In genomic region chr12:31929140-31929526, GRCh38 we compare ENCODE assay signal across 16 cellular contexts. TPM values are rescaled to one million over a fixed set of nuclear protein-coding genes. Genes with fewer than 3 reads are reported as not detected.
A peak's percentile ranks its signal among the peaks of the same experiment; 100 is the strongest.
DNase-seq lines count a peak whose midpoint lies in the region; ATAC-seq and TF ChIP-seq lines count a peak whose summit lies in the region.
"Had no signal": no experiment of that assay in that cellular context is flagged by ENCODE, and none has a peak within 500 bp of the region (broad histone marks: within the 10 kb centered on the region; RNA-seq: fewer than 3 reads in every experiment).

No MANE protein-coding gene starts in this region.

- peak overlapping the region; percentile 95 for H3K27ac Mint-ChIP-seq in activated T-cell treated with anti-CD3 and anti-CD28 coated beads, Interleukin-2, amount 50 U/mL, for 24 hours
- no peak overlapping the region for H3K27ac Mint-ChIP-seq in H9
- no peak overlapping the region for H3K27ac Mint-ChIP-seq in glutamatergic neuron (ENCODE audit: unreplicated experiment)

- H3K27ac ChIP-seq in H9 (ENCODE audit: insufficient read length, low read depth, low read length), result no peak overlapping the region
- H3K27ac ChIP-seq: foreskin keratinocyte, prostate gland, SJCRH30, thyroid gland had no signal

- no peak overlapping the region for H2BK15ac ChIP-seq in H9 (ENCODE audit: low read depth, low read length)

- H3K4me1 ChIP-seq in H9 (ENCODE audit: insufficient read depth, low read length), result peaks cover 3% of the 10 kb centered on the region; the same call in 1 of the 2 replicates
- H3K4me1 ChIP-seq: prostate gland, SJCRH30, thyroid gland had no signal

- H3K18ac ChIP-seq in H9 (ENCODE audit: insufficient read length, low read depth, low read length), result no peak overlapping the region

- H3K27me3 Mint-ChIP-seq in activated T-cell treated with anti-CD3 and anti-CD28 coated beads, Interleukin-2, amount 50 U/mL, for 24 hours, result no peaks in the 10 kb centered on the region
- H3K27me3 Mint-ChIP-seq in H9 (ENCODE audit: low read depth) (no peaks in the 10 kb centered on the region), glutamatergic neuron (ENCODE audit: unreplicated experiment) (no peaks in the 10 kb centered on the region)

- H3K23me2 ChIP-seq in H9 (ENCODE audit: insufficient read length, low read depth, low read length, poor library complexity, severe bottlenecking), result no peaks in the 10 kb centered on the region

- peak overlapping the region; percentile 35; the same call in 1 of the 2 replicates for H3K4me3 ChIP-seq in GM12865 (ENCODE audit: low read depth, low read length)
- H3K4me3 ChIP-seq: prostate gland, SJCRH30, thyroid gland had no signal

- no peak overlapping the region for H2BK120ac ChIP-seq in H9 (ENCODE audit: low read depth, low read length, poor library complexity, severe bottlenecking)

- H3K4me1 Mint-ChIP-seq in activated T-cell treated with anti-CD3 and anti-CD28 coated beads, Interleukin-2, amount 50 U/mL, for 24 hours (ENCODE audit: low read depth), result peaks cover 47% of the 10 kb centered on the region
- H3K4me1 Mint-ChIP-seq in H9, result peaks cover 4 to 16% of the 10 kb centered on the region in 2 experiments
- H3K4me1 Mint-ChIP-seq in glutamatergic neuron (ENCODE audit: low read depth, unreplicated experiment), result no peaks in the 10 kb centered on the region

- no peak overlapping the region for H4K8ac ChIP-seq in H9 (replicated peaks; ENCODE audit: insufficient read length, low read depth, low read length)

- no peak overlapping the region for H3K56ac ChIP-seq in H9 (ENCODE audit: insufficient read length, low read depth, low read length)

- H3K27me3 ChIP-seq in H9 (ENCODE audit: insufficient read depth, low read length), result no peaks in the 10 kb centered on the region
- H3K27me3 ChIP-seq: foreskin keratinocyte, SJCRH30, thyroid gland had no signal

- no peak overlapping the region for H2AFZ ChIP-seq in H9 (ENCODE audit: low read length)

- H4K20me1 ChIP-seq in H9 (ENCODE audit: control insufficient read depth, insufficient read depth, insufficient read length), result no peaks in the 10 kb centered on the region

- no peak for TF ChIP-seq CTCF in GM12865 (IDR thresholded peaks at IDR 0.05; ENCODE audit: insufficient read depth, low read depth, low read length, missing control alignments)
- no peak for TF ChIP-seq CTCF in H9 (conservative IDR thresholded peaks at IDR 0.05)
- no peak for TF ChIP-seq CTCF in glutamatergic neuron (IDR thresholded peaks at IDR 0.05; ENCODE audit: partially characterized antibody, unreplicated experiment)

- H2BK20ac ChIP-seq in H9 (ENCODE audit: low read depth, low read length, poor library complexity, severe bottlenecking), result no peak overlapping the region

- no peak overlapping the region for H3K4me2 ChIP-seq in H9 (ENCODE audit: insufficient read depth, insufficient read length, low read length)

- peak; percentile 32 for DNase-seq in GM12865 (ENCODE audit: low read depth)
- DNase-seq in activated T-cell treated with anti-CD3 and anti-CD28 coated beads, Interleukin-2, amount 50 U/mL, for 24 hours, result no peak
- DNase-seq in stimulated activated CD4-positive, alpha-beta T cell treated with anti-CD3 and anti-CD28 coated beads, Interleukin-12 subunit alpha, Interleukin-12 subunit beta, amount 100 ng/mL, for 4 hours, result peak; percentile 15
- no peak for DNase-seq in NCI-H1105 treated with DMSO at 0.1 percent for 48 hours (lab: John Stamatoyannopoulos, UW)
- DNase-seq in AG08395 (ENCODE audit: low spot score), result no peak
- DNase-seq in H9, result no peak
- no peak for DNase-seq in glutamatergic neuron
- DNase-seq: effector CD8-positive, alpha-beta T cell; foreskin keratinocyte; KG1; NCI-H1694 treated with DMSO at 0.1 percent for 48 hours; NCI-H774; SJCRH30; thyroid gland had no signal

- H2AK5ac ChIP-seq in H9 (ENCODE audit: insufficient read length, low read length), result no peak overlapping the region

- H3K36me3 Mint-ChIP-seq in activated T-cell treated with anti-CD3 and anti-CD28 coated beads, Interleukin-2, amount 50 U/mL, for 24 hours (ENCODE audit: low read depth), result peaks cover 19% of the 10 kb centered on the region
- peaks cover 0 to 12% (median 9%) of the 10 kb centered on the region in 3 experiments; a peak in 5 of 7 replicates for H3K36me3 Mint-ChIP-seq in H9 (ENCODE audit: insufficient read depth in 1 of 3, low read depth in 3 of 3)
- H3K36me3 Mint-ChIP-seq in glutamatergic neuron (ENCODE audit: unreplicated experiment), result peaks cover 5% of the 10 kb centered on the region

- WGBS in H9 (ENCODE audit: extremely low coverage, insufficient read length, low lambda C conversion rate), result no CpG with 5 or more reads among the region's 4 CpGs

- H3K9me3 Mint-ChIP-seq in activated T-cell treated with anti-CD3 and anti-CD28 coated beads, Interleukin-2, amount 50 U/mL, for 24 hours, result peaks cover 20% of the 10 kb centered on the region
- H3K9me3 Mint-ChIP-seq in H9 (peaks cover 6 to 11% of the 10 kb centered on the region in 2 experiments; a peak in 4 of 5 replicates), glutamatergic neuron (ENCODE audit: unreplicated experiment) (peaks cover 2% of the 10 kb centered on the region)

- no peak overlapping the region for H3K23ac ChIP-seq in H9 (ENCODE audit: insufficient read length, low read depth, low read length)

- no peak overlapping the region for H4K5ac ChIP-seq in H9 (ENCODE audit: insufficient read length, low read depth, low read length)

- no peak overlapping the region for H3K4ac ChIP-seq in H9 (ENCODE audit: low read depth, low read length)

- H2BK5ac ChIP-seq in H9 (ENCODE audit: insufficient read length, low read length), result no peak overlapping the region

- no peaks in the 10 kb centered on the region for H3K79me1 ChIP-seq in H9 (ENCODE audit: insufficient read depth, low read depth, low read length, poor library complexity, severe bottlenecking)

- H2BK12ac ChIP-seq in H9 (ENCODE audit: insufficient read length, low read depth, low read length), result no peak overlapping the region

- peak; percentile 22 for ATAC-seq in HG02852 (IDR thresholded peaks at IDR 0.05; ENCODE audit: unreplicated experiment)
- ATAC-seq: foreskin keratinocyte had no signal

- no peak overlapping the region for H3K14ac ChIP-seq in H9 (ENCODE audit: insufficient read depth, low read length)

- no peak overlapping the region for H4K91ac ChIP-seq in H9 (ENCODE audit: insufficient read length, low read depth, low read length)

- peak overlapping the region; percentile 79 for H3K4me3 Mint-ChIP-seq in activated T-cell treated with anti-CD3 and anti-CD28 coated beads, Interleukin-2, amount 50 U/mL, for 24 hours
- H3K4me3 Mint-ChIP-seq in H9, result no peak overlapping the region
- no peak overlapping the region for H3K4me3 Mint-ChIP-seq in glutamatergic neuron (ENCODE audit: unreplicated experiment)

- no peaks in the 10 kb centered on the region for H3K79me2 ChIP-seq in H9 (ENCODE audit: insufficient read depth, low read length)

- peaks cover under 1% of the 10 kb centered on the region for H3K9me3 ChIP-seq in H9 (ENCODE audit: control insufficient read depth, low read depth, low read length)
- H3K9me3 ChIP-seq: prostate gland, SJCRH30, thyroid gland had no signal

- H3T11ph ChIP-seq in H9 (ENCODE audit: low read length), result no peak overlapping the region

- H3K9ac ChIP-seq in H9 (ENCODE audit: extremely low read depth, insufficient read length, low read length), result no peak overlapping the region

RNA-seq across cellular contexts. Expression of gene RESF1, which starts 30.1 kb away (rescaled TPM):
- total RNA-seq in H9 (2021), result 172 and 183 TPM in 2 replicates
- 38.3 TPM for total RNA-seq in glutamatergic neuron (ENCODE audit: unreplicated experiment)

Comparison
In these comparisons a context has a peak if more than half of its experiments do, and no peak if none do; other contexts are left out.
1. DNase-seq: peak in GM12865 (single experiment) and stimulated activated CD4-positive, alpha-beta T cell treated with anti-CD3 and anti-CD28 coated beads, Interleukin-12 subunit alpha, Interleukin-12 subunit beta, amount 100 ng/mL, for 4 hours (single experiment); none in activated T-cell treated with anti-CD3 and anti-CD28 coated beads, Interleukin-2, amount 50 U/mL, for 24 hours (single experiment), NCI-H1105 treated with DMSO at 0.1 percent for 48 hours (single experiment), AG08395 (single experiment), H9 (single experiment) and glutamatergic neuron (single experiment).